ENCODE assay signal across 1 cellular context in genomic region chr11:119335655-119336543, GRCh38.
TF ChIP-seq lines count a peak whose summit lies in the region.

No MANE protein-coding gene starts in this region.

TF ChIP-seq in K562, 482 proteins besides CTCF, POLR2A, EP300 and RAD21:
- TF ChIP-seq POLR2G (IDR thresholded peaks at IDR 0.05; ENCODE audit: low read depth, low read length) (peak; percentile 40; the same call in 1 of the 2 replicates), TARDBP (IDR thresholded peaks at IDR 0.05) (no peak), ZBTB34 (CRISPR knock-in tag; IDR thresholded peaks at IDR 0.05) (no peak), ZC3H4 (CRISPR knock-in tag; IDR thresholded peaks at IDR 0.05; ENCODE audit: borderline replicate concordance) (peak; percentile 48; the same call in 1 of the 2 replicates)
